Comparison of ENCODE assay signal across 22 cellular contexts in the genomic region with DNA sequence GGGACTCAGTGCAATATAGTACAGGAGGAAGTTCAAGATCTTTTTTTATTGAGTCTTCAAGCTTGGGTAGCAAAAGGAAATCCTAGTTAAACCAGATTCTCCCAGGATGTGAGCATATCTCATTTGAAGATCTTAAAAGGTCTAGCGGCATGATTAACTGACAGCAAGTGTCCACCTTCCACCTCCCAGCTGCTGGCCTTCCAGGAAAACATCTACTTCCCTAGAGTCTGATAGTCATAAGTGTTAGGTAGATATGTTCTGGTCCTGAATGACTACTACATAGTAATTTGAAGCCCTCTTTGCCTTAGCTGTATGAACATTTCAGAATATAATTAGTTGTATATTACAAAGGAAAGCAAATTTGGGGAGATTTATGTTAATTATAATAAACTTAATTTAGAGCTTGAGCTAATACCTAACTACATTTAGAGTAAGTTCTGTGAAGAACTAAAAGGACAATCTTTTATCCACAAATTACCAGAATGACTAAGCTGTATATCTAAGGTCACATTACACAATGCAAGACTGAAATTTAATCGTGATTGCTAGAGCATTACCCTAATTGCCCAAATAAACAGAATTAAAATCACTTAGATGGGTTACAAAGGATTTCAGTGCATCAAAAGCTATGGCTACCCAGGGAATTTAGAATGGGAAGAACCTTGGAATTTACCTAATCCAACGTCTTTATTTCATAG. TPM values are rescaled to one million over a fixed set of nuclear protein-coding genes. Genes with fewer than 3 reads are reported as not detected.
DNase-seq lines count a peak whose midpoint lies in the region; ATAC-seq and TF ChIP-seq lines count a peak whose summit lies in the region.
"Had no signal": no experiment of that assay in that cellular context is flagged by ENCODE, and none has a peak within 500 bp of the region (broad histone marks: within the 10 kb centered on the region; RNA-seq: fewer than 3 reads in every experiment).

No MANE protein-coding gene starts in this region.

- H3K4me3 ChIP-seq in BLaER1, result no peak overlapping the region
- H3K4me3 ChIP-seq: SJSA1 had no signal

- no peaks in the 10 kb centered on the region for H3K27me3 ChIP-seq in BLaER1

- H4K20me1 ChIP-seq in BLaER1, result no peaks in the 10 kb centered on the region

- TF ChIP-seq POLR2A in erythroblast (IDR thresholded peaks at IDR 0.05; ENCODE audit: low read length), result no peak

- peaks cover 27% of the 10 kb centered on the region for H3K4me1 ChIP-seq in BLaER1
- H3K4me1 ChIP-seq: SJSA1 had no signal

- no peaks in the 10 kb centered on the region for H3K36me3 ChIP-seq in BLaER1
- H3K36me3 ChIP-seq: SJSA1 had no signal

- no peak for ATAC-seq in HG03139 (IDR thresholded peaks at IDR 0.05; ENCODE audit: unreplicated experiment)

- H3K27ac ChIP-seq in BLaER1, result no peak overlapping the region
- H3K27ac ChIP-seq: KMS-11, SJSA1 had no signal

- H3K9me3 ChIP-seq in BLaER1, result peaks cover 8% of the 10 kb centered on the region; the same call in 1 of the 2 replicates
- H3K9me3 ChIP-seq: SJSA1 had no signal

- DNase-seq in COR-L47 (lab: John Stamatoyannopoulos, UW), result peak; percentile 15
- peak; percentile 36 to 57 for DNase-seq in NCI-H1930 (lab: John Stamatoyannopoulos, UW)
- peak; percentile 85 for DNase-seq in NCI-H748 treated with DMSO at 0.1 percent for 48 hours (lab: John Stamatoyannopoulos, UW)
- no peak for DNase-seq in A172 (ENCODE audit: low spot score)
- DNase-seq in erythroblast (lab: John Stamatoyannopoulos, UW), result no peak
- DNase-seq: DMS153, DND-41, IMR-90, NCI-H1048, NCI-H146, NCI-H2029, NCI-H2171, NCI-H226, NCI-H510A, NCI-H774, Right ventricle myocardium superior, RPMI8226, T-helper 1 cell had no signal

- no peak overlapping the region for H3K9ac ChIP-seq in BLaER1
- H3K9ac ChIP-seq: KMS-11 had no signal

- peak overlapping the region; percentile 68 for H3K4me2 ChIP-seq in BLaER1
- H3K4me2 ChIP-seq: KMS-11 had no signal

RNA-seq across cellular contexts. Expression of a gene that starts 9.9 kb away (rescaled TPM):
- total RNA-seq in A172 (2014; rRNA removed; shearing (Covaris generic)), result 1.1 and 2.2 TPM in 2 replicates
- total RNA-seq: IMR-90, Right ventricle myocardium superior, SJSA1 had no signal

Comparison
In these comparisons a context has a peak if more than half of its experiments do, and no peak if none do; other contexts are left out.
1. DNase-seq: peak in COR-L47 (single experiment), NCI-H1930 (2 of 2) and NCI-H748 treated with DMSO at 0.1 percent for 48 hours (single experiment); none in A172 (single experiment) and erythroblast (0 of 2).